In genomic region chr1:66364578-66365391, GRCh38 we compare ENCODE assay signal across 10 cellular contexts.
DNase-seq lines count a peak whose midpoint lies in the region; ATAC-seq lines count a peak whose summit lies in the region.
"Had no signal": no experiment of that assay in that cellular context is flagged by ENCODE, and none has a peak within 500 bp of the region (broad histone marks: within the 10 kb centered on the region; RNA-seq: fewer than 3 reads in every experiment).

No MANE protein-coding gene starts in this region.

- peaks cover 38% of the 10 kb centered on the region for H3K4me1 ChIP-seq in CD8-positive, alpha-beta memory T cell (ENCODE audit: insufficient read depth, low read length)
- H3K4me1 ChIP-seq in SJCRH30: no peaks in the 10 kb centered on the region

- H3K27me3 ChIP-seq in CD8-positive, alpha-beta memory T cell (ENCODE audit: insufficient read depth, low read length, poor library complexity, severe bottlenecking): no peaks in the 10 kb centered on the region
- H3K27me3 ChIP-seq in SJCRH30: no peaks in the 10 kb centered on the region

- no peaks in the 10 kb centered on the region for H3K27me3 Mint-ChIP-seq in CD8-positive, alpha-beta memory T cell

- no peak for DNase-seq in CD8-positive, alpha-beta memory T cell
- DNase-seq in amniotic epithelial cell (ENCODE audit: low read depth) (peak; percentile 87), mesenteric fat pad (ENCODE audit: low spot score) (no peak), dedifferentiated amniotic fluid mesenchymal stem cell (ENCODE audit: extremely low spot score) (no peak), SJCRH30 (no peak), globus pallidus (ENCODE audit: low spot score) (no peak)
- DNase-seq: T1000 had no signal

- H3K9me3 ChIP-seq in CD8-positive, alpha-beta memory T cell (ENCODE audit: low read length): no peaks in the 10 kb centered on the region
- H3K9me3 ChIP-seq in SJCRH30 (replicated peaks): no peaks in the 10 kb centered on the region

- H3K4me1 Mint-ChIP-seq in CD8-positive, alpha-beta memory T cell: peaks cover 45 to 87% (median 76%) of the 10 kb centered on the region in 3 donors

- H3K27ac Mint-ChIP-seq in CD8-positive, alpha-beta memory T cell: peak overlapping the region; percentile 9 to 86 (median 72)

- no peaks in the 10 kb centered on the region for H3K9me3 Mint-ChIP-seq in CD8-positive, alpha-beta memory T cell

- H3K4me3 ChIP-seq in CD8-positive, alpha-beta memory T cell (ENCODE audit: low read length): no peak overlapping the region
- H3K4me3 ChIP-seq in SJCRH30: no peak overlapping the region
- H3K4me3 ChIP-seq: coronary artery had no signal

- no peak overlapping the region for H3K4me3 Mint-ChIP-seq in CD8-positive, alpha-beta memory T cell

- ATAC-seq in GM19351 (IDR thresholded peaks at IDR 0.05; ENCODE audit: unreplicated experiment) (peak; percentile 71), HG03066 (IDR thresholded peaks at IDR 0.05; ENCODE audit: low read depth, unreplicated experiment) (peak; percentile 69)

- CTCF ChIA-PET in CD8-positive, alpha-beta memory T cell (lab: Charles Lee): interaction anchor here (0.9 to 1.3 kb wide), 5 partner anchors 14 to 112 kb away, joined by 3 to 4 read pairs (median 3); no protein-coding TSS in a partner anchor

- H3K36me3 Mint-ChIP-seq in CD8-positive, alpha-beta memory T cell: peaks cover 45 to 94% (median 52%) of the 10 kb centered on the region in 3 donors

- H3K27ac ChIP-seq in CD8-positive, alpha-beta memory T cell (ENCODE audit: low read depth, low read length): no peak overlapping the region
- H3K27ac ChIP-seq in SJCRH30: no peak overlapping the region
- H3K27ac ChIP-seq: coronary artery had no signal

- POLR2A ChIA-PET in CD8-positive, alpha-beta memory T cell (lab: Charles Lee): interaction anchor here (0.9 kb wide), 1 partner anchor 14 kb away, joined by 3 read pairs; no protein-coding TSS in a partner anchor

- peaks cover 74% of the 10 kb centered on the region for H3K36me3 ChIP-seq in CD8-positive, alpha-beta memory T cell (ENCODE audit: insufficient read depth, low read length)
- no peaks in the 10 kb centered on the region for H3K36me3 ChIP-seq in SJCRH30
